8 cellular contexts compared by ENCODE assay signal in genomic region chr17:56891751-56892150, GRCh38. TPM values are rescaled to one million over a fixed set of nuclear protein-coding genes. Genes with fewer than 3 reads are reported as not detected.
DNase-seq lines count a peak whose midpoint lies in the region; ATAC-seq and TF ChIP-seq lines count a peak whose summit lies in the region.

No MANE protein-coding gene starts in this region.

- WGBS in gastroesophageal sphincter (ENCODE audit: low coverage in 1 of 2), 2 donors, result 80 to 100% methylated on average over 1 to 3 of the region's 16 CpGs

- no peak for TF ChIP-seq POLR2A in gastroesophageal sphincter (IDR thresholded peaks at IDR 0.05)

- ATAC-seq in gastroesophageal sphincter, result no peak

- TF ChIP-seq EP300 in gastroesophageal sphincter (IDR thresholded peaks at IDR 0.05), result no peak

- no peak overlapping the region for H3K4me3 ChIP-seq in gastroesophageal sphincter

- H3K27me3 ChIP-seq in gastroesophageal sphincter, result no peaks in the 10 kb centered on the region

- no peak overlapping the region for H3K27ac ChIP-seq in gastroesophageal sphincter

- H3K9me3 ChIP-seq in gastroesophageal sphincter, result peaks cover 0 to 10% (median 0%) of the 10 kb centered on the region in 3 donors

- peaks cover 0 to 97% of the 10 kb centered on the region in 2 donors for H3K36me3 ChIP-seq in gastroesophageal sphincter

- no peaks in the 10 kb centered on the region for H3K4me1 ChIP-seq in gastroesophageal sphincter

- no peak for DNase-seq in GM20000 (ENCODE audit: low spot score)
- DNase-seq in activated CD8-positive, alpha-beta memory T cell treated with anti-CD3 and anti-CD28 coated beads for 24 hours, result peak; percentile 81
- peak; percentile 47 to 52 for DNase-seq in stimulated activated CD4-positive, alpha-beta T cell treated with anti-CD3 and anti-CD28 coated beads, Interleukin-2, amount 100 ng/mL, for 48 hours
- DNase-seq in NCI-H128 (lab: John Stamatoyannopoulos, UW; ENCODE audit: unreplicated experiment), result no peak
- no peak for DNase-seq in anterior cingulate cortex (lab: John Stamatoyannopoulos, UW)
- DNase-seq in NOMO-1 treated with dmso at 0.1 percent for 144 hours (lab: John Stamatoyannopoulos, UW; ENCODE audit: unreplicated experiment), result no peak
- DNase-seq in DMS53 treated with DMSO at 0.1 percent for 48 hours (lab: John Stamatoyannopoulos, UW; ENCODE audit: unreplicated experiment), result no peak

- peak; percentile 1 for TF ChIP-seq CTCF in GM20000 (IDR thresholded peaks at IDR 0.05; ENCODE audit: extremely low read depth, missing control alignments)
- TF ChIP-seq CTCF in gastroesophageal sphincter (IDR thresholded peaks at IDR 0.05), result peak in 3 of 4 experiments; percentile 32 to 64 (median 45)

RNA-seq across cellular contexts. Expression of gene TRIM25, which starts 22.1 kb away (rescaled TPM):
- 10 to 100 TPM; 10.1 to 36.6 (median 20.6) TPM for total RNA-seq in gastroesophageal sphincter

RNA-seq across cellular contexts. Expression of gene DGKE, which starts 57.8 kb away (rescaled TPM):
- total RNA-seq in gastroesophageal sphincter, result 10 to 100 TPM in 1 of 4 donors, 1 to 10 TPM in 3; 8.4 to 12.5 (median 9.7) TPM

RNA-seq across cellular contexts. Expression of gene C17orf67, which starts 58.0 kb away (rescaled TPM):
- total RNA-seq in gastroesophageal sphincter, result 1 to 10 TPM; 1.1 to 3.5 (median 2.3) TPM

Comparison
In these comparisons a context has a peak if more than half of its experiments do, and no peak if none do; other contexts are left out.
1. DNase-seq: peak in activated CD8-positive, alpha-beta memory T cell treated with anti-CD3 and anti-CD28 coated beads for 24 hours (single experiment) and stimulated activated CD4-positive, alpha-beta T cell treated with anti-CD3 and anti-CD28 coated beads, Interleukin-2, amount 100 ng/mL, for 48 hours (2 of 2); none in GM20000 (single experiment), NCI-H128 (single experiment), anterior cingulate cortex (0 of 58), NOMO-1 treated with dmso at 0.1 percent for 144 hours (single experiment) and DMS53 treated with DMSO at 0.1 percent for 48 hours (single experiment).